ENCODE assay signal across 27 cellular contexts in the genomic region with DNA sequence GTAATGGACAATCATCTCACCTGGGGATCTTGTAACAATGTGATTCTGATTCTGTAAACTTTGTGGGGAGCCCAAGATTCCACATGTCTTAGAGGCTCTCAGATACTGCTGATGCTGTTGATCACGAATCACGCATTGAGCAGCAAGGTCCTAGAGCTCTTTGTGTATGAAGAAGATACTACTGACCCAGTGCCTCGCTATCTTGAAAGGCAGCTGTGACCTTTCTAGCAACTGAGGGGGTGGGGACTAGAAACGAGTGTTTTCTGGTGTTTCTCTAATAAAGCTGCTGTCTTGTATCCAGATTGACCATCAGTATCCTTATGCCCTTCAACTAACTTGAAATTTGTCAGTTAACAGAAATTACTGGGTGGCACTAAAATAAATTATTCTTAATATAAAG.
"Had no signal": no experiment of that assay in that cellular context is flagged by ENCODE, and none has a peak within 500 bp of the region (broad histone marks: within the 10 kb centered on the region; RNA-seq: fewer than 3 reads in every experiment).

No MANE protein-coding gene starts in this region.

- H3K36me3 ChIP-seq: adrenal gland, Peyer's patch, WERI-Rb-1 had no signal

- H3K9me3 Mint-ChIP-seq: activated CD8-positive, alpha-beta T cell treated with anti-CD3 and anti-CD28 coated beads for 36 hours; activated naive CD8-positive, alpha-beta T cell treated with anti-CD3 and anti-CD28 coated beads, Interleukin-2, amount 10 ng/mL, durations not matched to agents 7 days and 5 days; T-helper 1 cell treated with Interleukin-12 subunit alpha and Interleukin-12 subunit beta and Interleukin-4 antibody, amounts not matched to agents 30 μg/mL and 1 μg/mL, for 36 hours had no signal

- H3K27me3 ChIP-seq: adrenal gland, Peyer's patch, SJSA1 had no signal

- H3K4me3 ChIP-seq: adrenal gland, Peyer's patch, SJSA1 had no signal

- H3K27me3 Mint-ChIP-seq: activated CD8-positive, alpha-beta T cell treated with anti-CD3 and anti-CD28 coated beads for 36 hours; activated naive CD8-positive, alpha-beta T cell treated with anti-CD3 and anti-CD28 coated beads, Interleukin-2, amount 10 ng/mL, durations not matched to agents 7 days and 5 days had no signal

- H3K9me3 ChIP-seq: adrenal gland, Peyer's patch, SJSA1 had no signal

- H3K27ac ChIP-seq: adrenal gland, Peyer's patch, RWPE1, SJSA1, WERI-Rb-1 had no signal

- ATAC-seq: activated CD4-positive, CD25-positive, alpha-beta regulatory T cell treated with anti-CD3 and anti-CD28 coated beads, Interleukin-2, amount 50 U/mL, for 24 hours; activated CD8-positive, alpha-beta T cell treated with anti-CD3 and anti-CD28 coated beads for 36 hours had no signal

- H3K27ac Mint-ChIP-seq: activated CD8-positive, alpha-beta T cell treated with anti-CD3 and anti-CD28 coated beads for 36 hours; activated naive CD8-positive, alpha-beta T cell treated with anti-CD3 and anti-CD28 coated beads, Interleukin-2, amount 10 ng/mL, durations not matched to agents 7 days and 5 days; T-helper 1 cell treated with Interleukin-12 subunit alpha and Interleukin-12 subunit beta and Interleukin-4 antibody, amounts not matched to agents 30 μg/mL and 1 μg/mL, for 36 hours had no signal

- DNase-seq: activated CD4-positive, alpha-beta T cell treated with anti-CD3 and anti-CD28 coated beads for 4 hours; activated CD8-positive, alpha-beta memory T cell treated with anti-CD3 and anti-CD28 coated beads, Interleukin-2, amount 50 U/mL, for 4 hours; activated CD8-positive, alpha-beta T cell treated with anti-CD3 and anti-CD28 coated beads for 36 hours; activated naive CD4-positive, alpha-beta T cell treated with anti-CD3 and anti-CD28 coated beads, Interleukin-2, amount 50 U/mL, for 16 hours; activated naive CD8-positive, alpha-beta T cell treated with anti-CD3 and anti-CD28 coated beads, Interleukin-2, amount 10 ng/mL, durations not matched to agents 7 days and 5 days; adrenal gland; aorta; Karpas-422; MM.1S; NCI-H1105; NCI-H1436; NCI-H1694 treated with DMSO at 0.1 percent for 48 hours; NCI-H2029 treated with DMSO at 0.1 percent for 48 hours; NCI-H345; NCI-H510A; NCI-H526 treated with DMSO at 0.1 percent for 48 hours; NCI-H82; NK-92 treated with Interleukin-12 subunit alpha and Interleukin-12 subunit beta, amount 100 ng/mL, for 24 hours; OCI-M1; Peyer's patch; Right ventricle myocardium superior; WERI-Rb-1 had no signal

- H3K4me3 Mint-ChIP-seq: activated CD8-positive, alpha-beta T cell treated with anti-CD3 and anti-CD28 coated beads for 36 hours; activated naive CD8-positive, alpha-beta T cell treated with anti-CD3 and anti-CD28 coated beads, Interleukin-2, amount 10 ng/mL, durations not matched to agents 7 days and 5 days; T-helper 1 cell treated with Interleukin-12 subunit alpha and Interleukin-12 subunit beta and Interleukin-4 antibody, amounts not matched to agents 30 μg/mL and 1 μg/mL, for 36 hours had no signal

- FAIRE-seq: colon had no signal
